Comparison of ENCODE assay signal across 8 cellular contexts in genomic region chr12:112938751-112939150, GRCh38. TPM values are rescaled to one million over a fixed set of nuclear protein-coding genes. Genes with fewer than 3 reads are reported as not detected.
DNase-seq lines count a peak whose midpoint lies in the region; ATAC-seq and TF ChIP-seq lines count a peak whose summit lies in the region.

No MANE protein-coding gene starts in this region.

- TF ChIP-seq POLR2A in esophagus squamous epithelium (IDR thresholded peaks at IDR 0.05) = no peak

- intact Hi-C loops in esophagus squamous epithelium (cut with DNase I) = no loop called here

- H3K9me3 ChIP-seq in esophagus squamous epithelium = no peaks in the 10 kb centered on the region

- H3K27me3 ChIP-seq in GM06990 (replicated peaks; ENCODE audit: control insufficient read depth, insufficient read depth, low read length) = no peaks in the 10 kb centered on the region
- no peaks in the 10 kb centered on the region for H3K27me3 ChIP-seq in esophagus squamous epithelium

- WGBS in esophagus squamous epithelium, 2 donors = 5 to 17% methylated on average over 10 to 11 of the region's 11 CpGs

- TF ChIP-seq CTCF in GM06990 (IDR thresholded peaks at IDR 0.05; ENCODE audit: insufficient read depth, low read length, poor library complexity, severe bottlenecking) (no peak), RWPE1 (conservative IDR thresholded peaks at IDR 0.05; ENCODE audit: low read depth) (no peak), esophagus squamous epithelium (IDR thresholded peaks at IDR 0.05) (no peak), retinal pigment epithelial cell (conservative IDR thresholded peaks at IDR 0.05; ENCODE audit: low read depth, low read length) (no peak)

- peaks cover 2% of the 10 kb centered on the region for H3K36me3 ChIP-seq in GM06990 (ENCODE audit: control insufficient read depth, insufficient read depth, low read length)
- peaks cover 0 to 28% (median 0%) of the 10 kb centered on the region in 3 donors for H3K36me3 ChIP-seq in esophagus squamous epithelium

- DNase-seq in GM06990 (ENCODE audit: extremely low read depth, insufficient read length) (no peak), RWPE1 (ENCODE audit: low spot score) (no peak), esophagus squamous epithelium (lab: John Stamatoyannopoulos, UW) (no peak), retinal pigment epithelial cell (ENCODE audit: low read depth) (no peak), inferior parietal cortex (ENCODE audit: extremely low spot score) (no peak)

- CTCF ChIA-PET in RWPE1 (lab: Yijun Ruan, JAX) = no interaction called here

- H3K27ac ChIP-seq in RWPE1 = peak overlapping the region; percentile 93
- H3K27ac ChIP-seq in esophagus squamous epithelium = peak overlapping the region; percentile 88 to 94 (median 92)

- ATAC-seq in HG03439 (IDR thresholded peaks at IDR 0.05; ENCODE audit: unreplicated experiment) (no peak), HG02610 (IDR thresholded peaks at IDR 0.05; ENCODE audit: unreplicated experiment) (no peak), HG03139 (IDR thresholded peaks at IDR 0.05; ENCODE audit: unreplicated experiment) (no peak)

- POLR2A ChIA-PET in RWPE1 (lab: Yijun Ruan, JAX; ENCODE audit: low non-redundant PET) = no interaction called here

- H3K4me1 ChIP-seq in esophagus squamous epithelium = peaks cover 16 to 50% (median 30%) of the 10 kb centered on the region in 3 donors

- peak overlapping the region; percentile 73 for H3K4me3 ChIP-seq in GM06990 (replicated peaks; ENCODE audit: low read depth, low read length)
- H3K4me3 ChIP-seq in esophagus squamous epithelium = peak overlapping the region; percentile 64 to 92 (median 79)
- H3K4me3 ChIP-seq in retinal pigment epithelial cell (ENCODE audit: low read length) = peak overlapping the region; percentile 69

RNA-seq across cellular contexts. Expression of gene OAS3, which starts 0.5 kb away (rescaled TPM):
- total RNA-seq in esophagus squamous epithelium = 10 to 100 TPM; 25.2 to 40.0 (median 32.3) TPM

RNA-seq across cellular contexts. Expression of gene OAS1, which starts 32.0 kb away (rescaled TPM):
- 100 to 1,000 TPM in 1 of 4 donors, 10 to 100 TPM in 3; 32.1 to 115 (median 50.8) TPM for total RNA-seq in esophagus squamous epithelium

RNA-seq across cellular contexts. Expression of gene OAS2, which starts 39.6 kb away (rescaled TPM):
- total RNA-seq in esophagus squamous epithelium = 10 to 100 TPM in 3 of 4 donors, 1 to 10 TPM in 1; 8.3 to 35.6 (median 10.9) TPM
